Comparison of ENCODE assay signal across 25 cellular contexts in the genomic region with DNA sequence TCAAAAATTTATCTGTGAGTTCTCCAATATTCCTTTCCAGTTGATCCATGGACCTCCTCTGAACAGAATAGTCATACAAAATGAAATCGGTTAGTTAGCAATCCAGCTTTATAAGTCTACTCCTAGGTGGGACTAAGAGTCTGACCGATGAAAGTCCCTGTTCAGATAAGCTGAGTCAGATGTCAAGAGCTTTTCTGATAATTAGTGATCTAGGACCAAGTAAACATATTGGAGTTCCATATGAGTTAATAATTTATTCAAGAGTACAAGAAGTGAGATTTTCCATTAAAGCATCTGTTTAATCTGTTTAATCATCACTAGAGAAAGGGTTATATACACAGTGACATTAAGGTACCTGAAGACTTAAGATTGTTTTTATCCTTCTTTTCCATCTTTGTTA.
"Had no signal": no experiment of that assay in that cellular context is flagged by ENCODE, and none has a peak within 500 bp of the region (broad histone marks: within the 10 kb centered on the region; RNA-seq: fewer than 3 reads in every experiment).

No MANE protein-coding gene starts in this region.

- H3K4me1 ChIP-seq: esophagus squamous epithelium, heart right ventricle, left lung, neural progenitor cell, parathyroid adenoma, right atrium auricular region, tibial nerve, upper lobe of left lung had no signal

- H2AFZ ChIP-seq: neural progenitor cell, parathyroid adenoma had no signal

- FAIRE-seq: colon, endothelial cell of umbilical vein, urothelium cell line had no signal

- H3K4me3 ChIP-seq: dorsolateral prefrontal cortex, esophagus squamous epithelium, heart right ventricle, left lung, mucosa of descending colon, neural progenitor cell, right atrium auricular region, thoracic aorta, tibial nerve, upper lobe of left lung had no signal

- H3K9me3 ChIP-seq: esophagus squamous epithelium, heart right ventricle, left lung, mucosa of descending colon, right atrium auricular region, thoracic aorta, tibial nerve, upper lobe of left lung had no signal

- H3K79me2 ChIP-seq: parathyroid adenoma had no signal

- H3K27me3 ChIP-seq: dorsolateral prefrontal cortex, esophagus squamous epithelium, heart right ventricle, left lung, neural progenitor cell, right atrium auricular region, tibial nerve, upper lobe of left lung had no signal

- H3K9ac ChIP-seq: neural progenitor cell, parathyroid adenoma had no signal

- H3K4me2 ChIP-seq: neural progenitor cell had no signal

- H3K36me3 ChIP-seq: esophagus squamous epithelium, heart right ventricle, left lung, neural progenitor cell, right atrium auricular region, thoracic aorta, upper lobe of left lung had no signal

- H3K27ac ChIP-seq: esophagus squamous epithelium, heart right ventricle, left lung, neural progenitor cell, parathyroid adenoma, right atrium auricular region, thoracic aorta, tibial nerve, upper lobe of left lung had no signal

- DNase-seq: dorsolateral prefrontal cortex; effector CD4-positive, alpha-beta T cell; erythroblast; esophagus squamous epithelium; foreskin melanocyte; glutamatergic neuron; heart right ventricle; hippocampal formation; islet precursor cell; left cardiac atrium; left lung; mesenchymal stem cell; mucosa of descending colon; naive B cell; stimulated activated CD4-positive, alpha-beta T cell treated with anti-CD3 and anti-CD28 coated beads, Interleukin-4, amount 100 ng/mL, for 4 hours; stimulated activated naive B cell treated with anti-CD40 and anti-IgM and Interleukin-4, amounts not matched to agents 10 μg/mL and 1 μg/mL and 100 μg/mL, for 72 hours; upper lobe of left lung had no signal
